Comparison of ENCODE assay signal across 8 cellular contexts in the genomic region with DNA sequence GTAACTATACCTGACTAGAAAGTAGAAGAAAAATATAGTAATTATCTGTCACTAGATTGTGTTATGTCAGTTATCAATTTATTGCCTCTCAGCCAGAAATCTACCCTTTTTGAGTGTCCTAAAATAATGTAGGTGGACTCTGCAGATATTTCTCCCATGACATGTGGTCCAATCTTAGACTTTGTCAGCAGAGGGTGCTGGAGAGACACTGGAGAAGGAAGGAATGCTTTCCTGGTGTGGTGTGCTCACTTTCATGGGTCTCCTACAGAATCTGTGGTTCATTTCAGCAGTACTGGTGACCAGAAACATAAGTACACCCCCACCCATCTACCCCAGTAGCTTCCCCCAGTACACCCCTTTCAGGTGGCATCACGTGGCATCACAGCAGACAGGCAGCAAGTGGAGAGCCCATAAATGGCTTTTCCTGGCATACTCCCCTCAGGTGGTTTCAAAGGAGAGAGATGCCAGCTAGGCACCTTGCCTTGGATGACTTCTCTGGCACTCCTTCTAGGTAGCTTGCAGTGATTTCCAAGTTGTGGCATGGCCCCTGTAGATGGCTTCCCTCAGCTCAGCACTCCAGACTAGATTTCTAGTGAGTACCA.
A peak's percentile ranks its signal among the peaks of the same experiment; 100 is the strongest.
DNase-seq lines count a peak whose midpoint lies in the region; ATAC-seq lines count a peak whose summit lies in the region.
"Had no signal": no experiment of that assay in that cellular context is flagged by ENCODE, and none has a peak within 500 bp of the region (broad histone marks: within the 10 kb centered on the region; RNA-seq: fewer than 3 reads in every experiment).

No MANE protein-coding gene starts in this region.

- H3K27ac ChIP-seq in mesendoderm (ENCODE audit: low read depth, low read length), result no peak overlapping the region
- H3K27ac ChIP-seq: neutrophil had no signal

- H3K9ac ChIP-seq in mesendoderm (ENCODE audit: low read length), result no peak overlapping the region

- H3K79me2 ChIP-seq in mesendoderm (ENCODE audit: control insufficient read depth, insufficient read depth, low read length), result no peaks in the 10 kb centered on the region

- no peak overlapping the region for H2BK5ac ChIP-seq in mesendoderm (ENCODE audit: low read length)

- no peak overlapping the region for H4K5ac ChIP-seq in mesendoderm (ENCODE audit: low read length)

- no peak overlapping the region for H3K23ac ChIP-seq in mesendoderm (ENCODE audit: low read length)

- H3K4me2 ChIP-seq in mesendoderm (ENCODE audit: low read length), result no peak overlapping the region

- no peak overlapping the region for H3K18ac ChIP-seq in mesendoderm (ENCODE audit: low read length)

- no peaks in the 10 kb centered on the region for H3K36me3 ChIP-seq in mesendoderm (ENCODE audit: control insufficient read depth, insufficient read depth, low read length)
- H3K36me3 ChIP-seq: neutrophil had no signal

- H4K8ac ChIP-seq in mesendoderm (ENCODE audit: low read depth, low read length), result no peak overlapping the region

- H2BK15ac ChIP-seq in mesendoderm (replicated peaks; ENCODE audit: low read depth), result no peak overlapping the region

- ATAC-seq in HG03432 (IDR thresholded peaks at IDR 0.05; ENCODE audit: unreplicated experiment), result no peak
- ATAC-seq in HG03469 (IDR thresholded peaks at IDR 0.05; ENCODE audit: unreplicated experiment), result no peak

- peaks cover 2% of the 10 kb centered on the region for H3K4me1 ChIP-seq in mesendoderm (ENCODE audit: control insufficient read depth, low read depth, low read length)

- no peak overlapping the region for H2AK5ac ChIP-seq in mesendoderm (ENCODE audit: low read length)

- H3K79me1 ChIP-seq in mesendoderm (ENCODE audit: low read length), result no peaks in the 10 kb centered on the region

- H3K56ac ChIP-seq in mesendoderm (ENCODE audit: low read length), result no peak overlapping the region

- no peak overlapping the region for H2BK120ac ChIP-seq in mesendoderm (ENCODE audit: low read depth, low read length)

- H3K4me3 ChIP-seq in mesendoderm (ENCODE audit: low read length), result no peak overlapping the region

- H3K27me3 ChIP-seq in mesendoderm (ENCODE audit: insufficient read depth, low read length, poor library complexity), result no peaks in the 10 kb centered on the region
- H3K27me3 ChIP-seq: neutrophil had no signal

- DNase-seq in GDM1 (lab: John Stamatoyannopoulos, UW), result peak; percentile 4
- peak; percentile 20 to 44 for DNase-seq in Kasumi-1 (lab: John Stamatoyannopoulos, UW)
- peak; percentile 25 for DNase-seq in amniotic stem cell (lab: John Stamatoyannopoulos, UW)
- peak; percentile 69 for DNase-seq in mesendoderm
- no peak for DNase-seq in mesenteric fat pad (ENCODE audit: low spot score)

- no peak overlapping the region for H3K4ac ChIP-seq in mesendoderm (ENCODE audit: low read depth, low read length)

- no CpG with 5 or more reads among the region's 1 CpG for WGBS in mesendoderm (ENCODE audit: extremely low coverage, insufficient coverage, low lambda C conversion rate)
